In genomic region chr3:66487475-66487874, GRCh38 we compare ENCODE assay signal across 14 cellular contexts. TPM values are rescaled to one million over a fixed set of nuclear protein-coding genes. Genes with fewer than 3 reads are reported as not detected.
A peak's percentile ranks its signal among the peaks of the same experiment; 100 is the strongest.
DNase-seq lines count a peak whose midpoint lies in the region; ATAC-seq and TF ChIP-seq lines count a peak whose summit lies in the region.
"Had no signal": no experiment of that assay in that cellular context is flagged by ENCODE, and none has a peak within 500 bp of the region (broad histone marks: within the 10 kb centered on the region; RNA-seq: fewer than 3 reads in every experiment).

No MANE protein-coding gene starts in this region.

- DNase-seq in NCI-H82 (lab: John Stamatoyannopoulos, UW) = peak; percentile 15
- no peak for DNase-seq in NCI-H82 treated with DMSO at 0.1 percent for 48 hours (lab: John Stamatoyannopoulos, UW; ENCODE audit: unreplicated experiment)
- no peak for DNase-seq in glutamatergic neuron
- no peak for DNase-seq in smooth muscle cell (lab: John Stamatoyannopoulos, UW; ENCODE audit: unreplicated experiment)
- no peak for DNase-seq in NCI-H446 (lab: John Stamatoyannopoulos, UW)
- DNase-seq in NCI-H226 = no peak
- no peak for DNase-seq in NCI-H1417 (lab: John Stamatoyannopoulos, UW)
- DNase-seq: DMS79 treated with DMSO at 0.1 percent for 48 hours, NCI-H2171, Peyer's patch, spleen had no signal

- H3K9me3 ChIP-seq in smooth muscle cell (replicated peaks; ENCODE audit: low read depth) = no peaks in the 10 kb centered on the region
- H3K9me3 ChIP-seq: Peyer's patch, spleen had no signal

- H3K4me3 Mint-ChIP-seq in activated T-helper 17 cell treated with anti-CD3 and anti-CD28 coated beads, Interleukin-2, amount 50 U/mL, for 72 hours = peak overlapping the region; percentile 87
- peak overlapping the region; percentile 43 for H3K4me3 Mint-ChIP-seq in glutamatergic neuron (ENCODE audit: unreplicated experiment)

- no peak overlapping the region for H3K4me3 ChIP-seq in smooth muscle cell
- H3K4me3 ChIP-seq: cardiac muscle cell, Peyer's patch, spleen had no signal

- no peak overlapping the region for H2AFZ ChIP-seq in smooth muscle cell (ENCODE audit: low read depth)

- no peaks in the 10 kb centered on the region for H3K27me3 ChIP-seq in smooth muscle cell (ENCODE audit: low read depth)
- H3K27me3 ChIP-seq: cardiac muscle cell, Peyer's patch, spleen had no signal

- H3K4me1 ChIP-seq in smooth muscle cell (ENCODE audit: low read depth) = peaks cover 85% of the 10 kb centered on the region

- WGBS in smooth muscle cell (ENCODE audit: low lambda C conversion rate) = 43% methylated on average over 5 of the region's 5 CpGs

- H3K36me3 ChIP-seq in smooth muscle cell (ENCODE audit: low read depth) = no peaks in the 10 kb centered on the region
- H3K36me3 ChIP-seq: cardiac muscle cell, Peyer's patch, spleen had no signal

- no peak for ATAC-seq in activated T-helper 17 cell treated with anti-CD3 and anti-CD28 coated beads, Interleukin-2, amount 50 U/mL, for 72 hours (replicated peaks)

- peaks cover 23% of the 10 kb centered on the region for H4K20me1 ChIP-seq in smooth muscle cell (ENCODE audit: low read depth)

- peaks cover 8% of the 10 kb centered on the region for H3K36me3 Mint-ChIP-seq in activated T-helper 17 cell treated with anti-CD3 and anti-CD28 coated beads, Interleukin-2, amount 50 U/mL, for 72 hours (ENCODE audit: low read depth)
- no peaks in the 10 kb centered on the region for H3K36me3 Mint-ChIP-seq in glutamatergic neuron (ENCODE audit: unreplicated experiment)

- peaks cover 65% of the 10 kb centered on the region for H3K4me1 Mint-ChIP-seq in activated T-helper 17 cell treated with anti-CD3 and anti-CD28 coated beads, Interleukin-2, amount 50 U/mL, for 72 hours
- H3K4me1 Mint-ChIP-seq in glutamatergic neuron (ENCODE audit: low read depth, unreplicated experiment) = peaks cover 49% of the 10 kb centered on the region

- peaks cover 12% of the 10 kb centered on the region for H3F3A ChIP-seq in smooth muscle cell (ENCODE audit: low read depth)

- H3K27ac Mint-ChIP-seq in activated T-helper 17 cell treated with anti-CD3 and anti-CD28 coated beads, Interleukin-2, amount 50 U/mL, for 72 hours = peak overlapping the region; percentile 78
- peak overlapping the region; percentile 69 for H3K27ac Mint-ChIP-seq in glutamatergic neuron (ENCODE audit: unreplicated experiment)
- H3K27ac Mint-ChIP-seq: T-helper 2 cell treated with Interferon-gamma antibody and Interleukin-4, amounts not matched to agents 5 μg/mL and 100 μg/mL, for 36 hours had no signal

- H3K79me2 ChIP-seq in smooth muscle cell (ENCODE audit: low read depth) = peaks cover 67% of the 10 kb centered on the region

- H3K27ac ChIP-seq in smooth muscle cell (ENCODE audit: low read depth) = peak overlapping the region; percentile 69
- H3K27ac ChIP-seq: spleen had no signal

- TF ChIP-seq CTCF in glutamatergic neuron (IDR thresholded peaks at IDR 0.05; ENCODE audit: partially characterized antibody, unreplicated experiment) (no peak), smooth muscle cell (IDR thresholded peaks at IDR 0.05; ENCODE audit: borderline replicate concordance, insufficient read depth, poor library complexity, severe bottlenecking) (no peak)

- H3K9ac ChIP-seq in smooth muscle cell (ENCODE audit: low read depth) = no peak overlapping the region

- H3K9me3 Mint-ChIP-seq in activated T-helper 17 cell treated with anti-CD3 and anti-CD28 coated beads, Interleukin-2, amount 50 U/mL, for 72 hours = no peaks in the 10 kb centered on the region
- peaks cover 10% of the 10 kb centered on the region for H3K9me3 Mint-ChIP-seq in glutamatergic neuron (ENCODE audit: unreplicated experiment)
- H3K9me3 Mint-ChIP-seq: T-helper 2 cell treated with Interferon-gamma antibody and Interleukin-4, amounts not matched to agents 5 μg/mL and 100 μg/mL, for 36 hours had no signal

- no peaks in the 10 kb centered on the region for H3K27me3 Mint-ChIP-seq in activated T-helper 17 cell treated with anti-CD3 and anti-CD28 coated beads, Interleukin-2, amount 50 U/mL, for 72 hours
- no peaks in the 10 kb centered on the region for H3K27me3 Mint-ChIP-seq in glutamatergic neuron (ENCODE audit: unreplicated experiment)

- H3K4me2 ChIP-seq in smooth muscle cell = peak overlapping the region; percentile 64

RNA-seq across cellular contexts. Expression of gene LRIG1, which starts 13.3 kb away (rescaled TPM):
- total RNA-seq in activated T-helper 17 cell treated with anti-CD3 and anti-CD28 coated beads, Interleukin-2, amount 50 U/mL, for 72 hours = 10 to 100 TPM; 43.3 to 54.1 TPM
- total RNA-seq in glutamatergic neuron (ENCODE audit: unreplicated experiment) (30.2 TPM), smooth muscle cell (26.5 and 28.1 TPM in 2 replicates)
- polyA plus RNA-seq in smooth muscle cell = 22.9 and 31.3 TPM in 2 replicates
